Comparison of ENCODE assay signal across 25 cellular contexts in genomic region chr10:65950075-65950474, GRCh38.
DNase-seq lines count a peak whose midpoint lies in the region; ATAC-seq, FAIRE-seq and TF ChIP-seq lines count a peak whose summit lies in the region.
"Had no signal": no experiment of that assay in that cellular context is flagged by ENCODE, and none has a peak within 500 bp of the region (broad histone marks: within the 10 kb centered on the region; RNA-seq: fewer than 3 reads in every experiment).

No MANE protein-coding gene starts in this region.

- no peaks in the 10 kb centered on the region for H3K4me1 ChIP-seq in pancreas
- H3K4me1 ChIP-seq: spleen had no signal

- no peak for DNase-seq in H54 (ENCODE audit: insufficient read length, low spot score)
- DNase-seq in MV-4-11 (lab: John Stamatoyannopoulos, UW) = peak; percentile 81
- DNase-seq in astrocyte of the spinal cord (ENCODE audit: low read depth, low spot score) = peak; percentile 13
- DNase-seq in progenitor cell of endocrine pancreas (ENCODE audit: low spot score, unreplicated experiment) = no peak
- no peak for DNase-seq in glomerular visceral epithelial cell (ENCODE audit: extremely low spot score)
- DNase-seq in pancreas = no peak
- DNase-seq in SIG-M5 treated with dmso at 0.1 percent for 504 hours (lab: John Stamatoyannopoulos, UW; ENCODE audit: unreplicated experiment) = no peak
- DNase-seq: activated CD4-positive, alpha-beta T cell treated with anti-CD3 and anti-CD28 coated beads, Interleukin-2, amount 10 ng/mL, durations not matched to agents 24 days and 14 days; activated naive CD8-positive, alpha-beta T cell treated with anti-CD3 and anti-CD28 coated beads, Interleukin-2, amount 10 ng/mL, durations not matched to agents 7 days and 5 days; CD4-positive, CD25-positive, alpha-beta regulatory T cell; DMS 273 treated with DMSO at 0.1 percent for 48 hours; effector CD8-positive, alpha-beta T cell; GF-D8; naive B cell; NCI-H187; nucleus accumbens; spleen; stimulated activated CD4-positive, alpha-beta T cell treated with anti-CD3 and anti-CD28 coated beads, Interleukin-4, amount 100 ng/mL, for 1 hour; stimulated activated naive CD4-positive, alpha-beta T cell treated with Interleukin-2 at 50 U/mL for 16 hours; T-helper 17 cell had no signal

- no peaks in the 10 kb centered on the region for H3K27me3 ChIP-seq in pancreas
- H3K27me3 ChIP-seq: spleen had no signal

- in situ Hi-C loops in astrocyte of the spinal cord (cut with HindIII; ENCODE audit: low sequenced_read_pairs) = no loop called here

- WGBS in pancreas, 2 donors = 41 to 42% methylated on average over 2 of the region's 2 CpGs

- no peak overlapping the region for H3K4me3 Mint-ChIP-seq in progenitor cell of endocrine pancreas (ENCODE audit: low read depth)
- H3K4me3 Mint-ChIP-seq: activated CD4-positive, alpha-beta T cell treated with anti-CD3 and anti-CD28 coated beads, Interleukin-2, amount 10 ng/mL, durations not matched to agents 24 days and 14 days; activated naive CD8-positive, alpha-beta T cell treated with anti-CD3 and anti-CD28 coated beads, Interleukin-2, amount 10 ng/mL, durations not matched to agents 7 days and 5 days; CD4-positive, CD25-positive, alpha-beta regulatory T cell; GM23338; memory B cell; naive B cell; T-helper 17 cell had no signal

- peaks cover 27% of the 10 kb centered on the region for H3K4me1 Mint-ChIP-seq in progenitor cell of endocrine pancreas (ENCODE audit: low read depth)
- H3K4me1 Mint-ChIP-seq: activated CD4-positive, alpha-beta T cell treated with anti-CD3 and anti-CD28 coated beads, Interleukin-2, amount 10 ng/mL, durations not matched to agents 24 days and 14 days; activated naive CD8-positive, alpha-beta T cell treated with anti-CD3 and anti-CD28 coated beads, Interleukin-2, amount 10 ng/mL, durations not matched to agents 7 days and 5 days; CD4-positive, CD25-positive, alpha-beta regulatory T cell; GM23338; memory B cell; naive B cell; T-helper 17 cell had no signal

- H3K27me3 Mint-ChIP-seq in progenitor cell of endocrine pancreas = no peaks in the 10 kb centered on the region
- H3K27me3 Mint-ChIP-seq: activated CD4-positive, alpha-beta T cell treated with anti-CD3 and anti-CD28 coated beads, Interleukin-2, amount 10 ng/mL, durations not matched to agents 24 days and 14 days; activated naive CD8-positive, alpha-beta T cell treated with anti-CD3 and anti-CD28 coated beads, Interleukin-2, amount 10 ng/mL, durations not matched to agents 7 days and 5 days; memory B cell; naive B cell; T-helper 17 cell had no signal

- FAIRE-seq in H54 (lab: Jason Lieb, UNC) (peak; percentile 95), pancreas (lab: Jason Lieb, UNC) (no peak)

- no peak for TF ChIP-seq POLR2A in H54 (IDR thresholded peaks at IDR 0.05; ENCODE audit: low read depth, low read length)

- H3K9me3 Mint-ChIP-seq in progenitor cell of endocrine pancreas (ENCODE audit: low read depth) = peaks cover 9% of the 10 kb centered on the region
- H3K9me3 Mint-ChIP-seq: activated CD4-positive, alpha-beta T cell treated with anti-CD3 and anti-CD28 coated beads, Interleukin-2, amount 10 ng/mL, durations not matched to agents 24 days and 14 days had no signal

- intact Hi-C loops in pancreas (cut with DNase I) = no loop called here

- no peak overlapping the region for H3K27ac ChIP-seq in pancreas
- H3K27ac ChIP-seq: SK-N-MC, spleen, thoracic aorta had no signal

- H3K4me3 ChIP-seq in astrocyte of the spinal cord (ENCODE audit: low read depth, low read length) = no peak overlapping the region
- no peak overlapping the region for H3K4me3 ChIP-seq in pancreas
- H3K4me3 ChIP-seq: GM23338, SK-N-MC, spleen, thoracic aorta had no signal

- peak overlapping the region; percentile 0 for H3K27ac Mint-ChIP-seq in progenitor cell of endocrine pancreas
- H3K27ac Mint-ChIP-seq: activated CD4-positive, alpha-beta T cell treated with anti-CD3 and anti-CD28 coated beads, Interleukin-2, amount 10 ng/mL, durations not matched to agents 24 days and 14 days; activated naive CD8-positive, alpha-beta T cell treated with anti-CD3 and anti-CD28 coated beads, Interleukin-2, amount 10 ng/mL, durations not matched to agents 7 days and 5 days; CD4-positive, CD25-positive, alpha-beta regulatory T cell; GM23338; memory B cell; naive B cell; T-helper 17 cell had no signal

- H3K36me3 ChIP-seq in pancreas = no peaks in the 10 kb centered on the region
- H3K36me3 ChIP-seq: spleen, thoracic aorta had no signal

- no peaks in the 10 kb centered on the region for H3K9me3 ChIP-seq in pancreas
- H3K9me3 ChIP-seq: thoracic aorta had no signal

- TF ChIP-seq CTCF in astrocyte of the spinal cord (IDR thresholded peaks at IDR 0.05; ENCODE audit: low read depth, low read length) (no peak), progenitor cell of endocrine pancreas (IDR thresholded peaks at IDR 0.05; ENCODE audit: unreplicated experiment) (no peak), pancreas (IDR thresholded peaks at IDR 0.05) (no peak)

- no peak for ATAC-seq in pancreas
- ATAC-seq: esophagus mucosa, GM23338, T-helper 17 cell had no signal

- H3K36me3 Mint-ChIP-seq in progenitor cell of endocrine pancreas (ENCODE audit: insufficient read depth) = no peaks in the 10 kb centered on the region
- H3K36me3 Mint-ChIP-seq: activated naive CD8-positive, alpha-beta T cell treated with anti-CD3 and anti-CD28 coated beads, Interleukin-2, amount 10 ng/mL, durations not matched to agents 7 days and 5 days; CD4-positive, CD25-positive, alpha-beta regulatory T cell; memory B cell; naive B cell had no signal

Comparison
In these comparisons a context has a peak if more than half of its experiments do, and no peak if none do; other contexts are left out.
1. DNase-seq: peak in MV-4-11 (single experiment) and astrocyte of the spinal cord (single experiment); none in H54 (single experiment), progenitor cell of endocrine pancreas (single experiment), glomerular visceral epithelial cell (single experiment), pancreas (0 of 6) and SIG-M5 treated with dmso at 0.1 percent for 504 hours (single experiment).